ENCODE assay signal across 1 cellular context in the genomic region with DNA sequence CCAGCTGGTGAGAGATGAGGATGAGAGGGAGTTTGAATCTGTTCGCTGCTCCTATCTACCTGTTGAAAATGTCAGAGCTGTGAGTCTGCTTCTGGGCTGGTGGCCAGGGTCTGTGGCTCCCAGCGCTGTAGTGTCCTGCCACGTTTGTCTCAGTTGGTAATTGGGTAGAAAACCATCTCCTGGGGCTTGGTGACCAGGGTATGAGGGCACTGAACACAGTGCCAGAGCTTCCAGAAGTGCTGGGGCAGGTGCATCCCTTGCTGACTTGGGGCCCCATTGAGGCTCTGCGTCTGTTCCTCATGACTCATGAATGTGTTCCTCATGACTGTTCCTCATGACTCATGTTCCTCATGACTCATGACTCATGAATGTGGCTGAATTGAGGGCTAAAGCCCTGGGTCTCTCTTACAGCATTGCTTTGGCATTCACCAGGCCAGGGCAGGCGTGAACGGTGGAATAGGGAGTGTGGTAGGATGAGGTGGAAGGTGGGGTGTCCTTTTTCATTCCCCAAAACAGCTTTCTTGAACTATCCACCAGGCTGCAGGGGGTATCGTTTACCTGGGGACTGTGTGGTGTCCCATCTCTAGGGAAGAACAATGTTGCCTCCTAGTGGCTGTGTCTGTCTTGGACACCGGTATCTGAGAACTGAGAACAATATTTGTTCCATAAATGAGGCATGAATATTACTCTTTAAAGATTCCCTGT.
TF ChIP-seq lines count a peak whose summit lies in the region.

No MANE protein-coding gene starts in this region.

TF ChIP-seq in K562, 482 proteins besides CTCF, POLR2A, EP300 and RAD21 (continued from another document and continues in another):
- TF ChIP-seq, protein P1, sequence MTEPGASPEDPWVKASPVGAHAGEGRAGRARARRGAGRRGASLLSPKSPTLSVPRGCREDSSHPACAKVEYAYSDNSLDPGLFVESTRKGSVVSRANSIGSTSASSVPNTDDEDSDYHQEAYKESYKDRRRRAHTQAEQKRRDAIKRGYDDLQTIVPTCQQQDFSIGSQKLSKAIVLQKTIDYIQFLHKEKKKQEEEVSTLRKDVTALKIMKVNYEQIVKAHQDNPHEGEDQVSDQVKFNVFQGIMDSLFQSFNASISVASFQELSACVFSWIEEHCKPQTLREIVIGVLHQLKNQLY (CRISPR knock-in tag; conservative IDR thresholded peaks at IDR 0.05) = no peak
- no peak for TF ChIP-seq ZFP30 (CRISPR knock-in tag; IDR thresholded peaks at IDR 0.05; ENCODE audit: borderline replicate concordance)
- peak; percentile 55; the same call in 1 of the 2 replicates for TF ChIP-seq NR2C2 (CRISPR knock-in tag; IDR thresholded peaks at IDR 0.05)
- peak; percentile 45 for TF ChIP-seq NR2C2 (tag; IDR thresholded peaks at IDR 0.05)
- no peak for TF ChIP-seq CAMTA2 (CRISPR knock-in tag; conservative IDR thresholded peaks at IDR 0.05)
- no peak for TF ChIP-seq U2AF1 (optimal IDR thresholded peaks at IDR 0.05; ENCODE audit: low read depth, low read length)
- no peak for TF ChIP-seq HDAC6 (IDR thresholded peaks at IDR 0.05; ENCODE audit: low read depth, low read length)
- no peak for TF ChIP-seq HDGF (IDR thresholded peaks at IDR 0.05)
- TF ChIP-seq ZNF184 (CRISPR knock-in tag; IDR thresholded peaks at IDR 0.05) = no peak
- no peak for TF ChIP-seq ZSCAN29 (IDR thresholded peaks at IDR 0.05)
- no peak for TF ChIP-seq FOXA3 (CRISPR knock-in tag; conservative IDR thresholded peaks at IDR 0.05 in 1 of 2, IDR thresholded peaks at IDR 0.05 in 1 of 2)
- peak; percentile 62 for TF ChIP-seq ZNF766 (CRISPR knock-in tag; conservative IDR thresholded peaks at IDR 0.05)
- peak; percentile 49 for TF ChIP-seq NCOR1 (IDR thresholded peaks at IDR 0.05)
- TF ChIP-seq EWSR1 (IDR thresholded peaks at IDR 0.05; ENCODE audit: borderline replicate concordance, low read depth, partially characterized antibody) = no peak
- TF ChIP-seq ATF7 (IDR thresholded peaks at IDR 0.05) = peak; percentile 96
- peak; percentile 38; the same call in 1 of the 2 replicates for TF ChIP-seq MIER1 (IDR thresholded peaks at IDR 0.05; ENCODE audit: low read depth)
- no peak for TF ChIP-seq SETDB1 (IDR thresholded peaks at IDR 0.05; ENCODE audit: low read length)
- TF ChIP-seq CBFB (CRISPR knock-in tag; IDR thresholded peaks at IDR 0.05) = no peak
- TF ChIP-seq, protein P2, sequence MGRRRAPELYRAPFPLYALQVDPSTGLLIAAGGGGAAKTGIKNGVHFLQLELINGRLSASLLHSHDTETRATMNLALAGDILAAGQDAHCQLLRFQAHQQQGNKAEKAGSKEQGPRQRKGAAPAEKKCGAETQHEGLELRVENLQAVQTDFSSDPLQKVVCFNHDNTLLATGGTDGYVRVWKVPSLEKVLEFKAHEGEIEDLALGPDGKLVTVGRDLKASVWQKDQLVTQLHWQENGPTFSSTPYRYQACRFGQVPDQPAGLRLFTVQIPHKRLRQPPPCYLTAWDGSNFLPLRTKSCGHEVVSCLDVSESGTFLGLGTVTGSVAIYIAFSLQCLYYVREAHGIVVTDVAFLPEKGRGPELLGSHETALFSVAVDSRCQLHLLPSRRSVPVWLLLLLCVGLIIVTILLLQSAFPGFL (CRISPR knock-in tag; IDR thresholded peaks at IDR 0.05) = no peak
- TF ChIP-seq POLR2AphosphoS5 (IDR thresholded peaks at IDR 0.05; ENCODE audit: control insufficient read depth, insufficient read depth, low read depth, low read length) = no peak
- no peak for TF ChIP-seq HCFC1 (IDR thresholded peaks at IDR 0.05; ENCODE audit: low read depth, low read length)
- no peak for TF ChIP-seq ZNF140 (CRISPR knock-in tag; IDR thresholded peaks at IDR 0.05)
- TF ChIP-seq ZBED1 (IDR thresholded peaks at IDR 0.05) = no peak
- TF ChIP-seq RBM17 (IDR thresholded peaks at IDR 0.05; ENCODE audit: borderline replicate concordance, low read depth, low read length) = no peak
- no peak for TF ChIP-seq PURB (CRISPR knock-in tag; IDR thresholded peaks at IDR 0.05; ENCODE audit: low read depth)
- no peak for TF ChIP-seq TSC22D4 (tag; IDR thresholded peaks at IDR 0.05)
- TF ChIP-seq STAG1 (CRISPR knock-in tag; IDR thresholded peaks at IDR 0.05; ENCODE audit: borderline replicate concordance) = no peak
- TF ChIP-seq, protein P3, sequence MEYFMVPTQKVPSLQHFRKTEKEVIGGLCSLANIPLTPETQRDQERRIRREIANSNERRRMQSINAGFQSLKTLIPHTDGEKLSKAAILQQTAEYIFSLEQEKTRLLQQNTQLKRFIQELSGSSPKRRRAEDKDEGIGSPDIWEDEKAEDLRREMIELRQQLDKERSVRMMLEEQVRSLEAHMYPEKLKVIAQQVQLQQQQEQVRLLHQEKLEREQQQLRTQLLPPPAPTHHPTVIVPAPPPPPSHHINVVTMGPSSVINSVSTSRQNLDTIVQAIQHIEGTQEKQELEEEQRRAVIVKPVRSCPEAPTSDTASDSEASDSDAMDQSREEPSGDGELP (CRISPR knock-in tag; IDR thresholded peaks at IDR 0.05; ENCODE audit: borderline replicate concordance) = peak; percentile 61; the same call in 1 of the 2 replicates
- peak; percentile 95 for TF ChIP-seq EHMT2 (IDR thresholded peaks at IDR 0.05)
- TF ChIP-seq HNRNPL (IDR thresholded peaks at IDR 0.05; ENCODE audit: low read depth, low read length) = no peak
- peak; percentile 99 for TF ChIP-seq DPF2 (IDR thresholded peaks at IDR 0.05)
- peak; percentile 21 to 73; a peak in 2 of 4 replicates for TF ChIP-seq MAZ (CRISPR knock-in tag; conservative IDR thresholded peaks at IDR 0.05 in 1 of 2, IDR thresholded peaks at IDR 0.05 in 1 of 2)
- peak; percentile 72; the same call in 1 of the 2 replicates for TF ChIP-seq SMAD4 (CRISPR knock-in tag; conservative IDR thresholded peaks at IDR 0.05)
- TF ChIP-seq, protein P4, sequence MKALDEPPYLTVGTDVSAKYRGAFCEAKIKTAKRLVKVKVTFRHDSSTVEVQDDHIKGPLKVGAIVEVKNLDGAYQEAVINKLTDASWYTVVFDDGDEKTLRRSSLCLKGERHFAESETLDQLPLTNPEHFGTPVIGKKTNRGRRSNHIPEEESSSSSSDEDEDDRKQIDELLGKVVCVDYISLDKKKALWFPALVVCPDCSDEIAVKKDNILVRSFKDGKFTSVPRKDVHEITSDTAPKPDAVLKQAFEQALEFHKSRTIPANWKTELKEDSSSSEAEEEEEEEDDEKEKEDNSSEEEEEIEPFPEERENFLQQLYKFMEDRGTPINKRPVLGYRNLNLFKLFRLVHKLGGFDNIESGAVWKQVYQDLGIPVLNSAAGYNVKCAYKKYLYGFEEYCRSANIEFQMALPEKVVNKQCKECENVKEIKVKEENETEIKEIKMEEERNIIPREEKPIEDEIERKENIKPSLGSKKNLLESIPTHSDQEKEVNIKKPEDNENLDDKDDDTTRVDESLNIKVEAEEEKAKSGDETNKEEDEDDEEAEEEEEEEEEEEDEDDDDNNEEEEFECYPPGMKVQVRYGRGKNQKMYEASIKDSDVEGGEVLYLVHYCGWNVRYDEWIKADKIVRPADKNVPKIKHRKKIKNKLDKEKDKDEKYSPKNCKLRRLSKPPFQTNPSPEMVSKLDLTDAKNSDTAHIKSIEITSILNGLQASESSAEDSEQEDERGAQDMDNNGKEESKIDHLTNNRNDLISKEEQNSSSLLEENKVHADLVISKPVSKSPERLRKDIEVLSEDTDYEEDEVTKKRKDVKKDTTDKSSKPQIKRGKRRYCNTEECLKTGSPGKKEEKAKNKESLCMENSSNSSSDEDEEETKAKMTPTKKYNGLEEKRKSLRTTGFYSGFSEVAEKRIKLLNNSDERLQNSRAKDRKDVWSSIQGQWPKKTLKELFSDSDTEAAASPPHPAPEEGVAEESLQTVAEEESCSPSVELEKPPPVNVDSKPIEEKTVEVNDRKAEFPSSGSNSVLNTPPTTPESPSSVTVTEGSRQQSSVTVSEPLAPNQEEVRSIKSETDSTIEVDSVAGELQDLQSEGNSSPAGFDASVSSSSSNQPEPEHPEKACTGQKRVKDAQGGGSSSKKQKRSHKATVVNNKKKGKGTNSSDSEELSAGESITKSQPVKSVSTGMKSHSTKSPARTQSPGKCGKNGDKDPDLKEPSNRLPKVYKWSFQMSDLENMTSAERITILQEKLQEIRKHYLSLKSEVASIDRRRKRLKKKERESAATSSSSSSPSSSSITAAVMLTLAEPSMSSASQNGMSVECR (CRISPR knock-in tag; IDR thresholded peaks at IDR 0.05) = no peak
- TF ChIP-seq RBBP5 (IDR thresholded peaks at IDR 0.05; ENCODE audit: borderline replicate concordance, insufficient read depth, low read length, poor library complexity, severe bottlenecking) = peak; percentile 38
- no peak for TF ChIP-seq NR3C1 (CRISPR knock-in tag; IDR thresholded peaks at IDR 0.05)
- TF ChIP-seq NRF1 (conservative IDR thresholded peaks at IDR 0.05 in 1 of 2, IDR thresholded peaks at IDR 0.05 in 1 of 2) = peak in 1 of 2 experiments; percentile 35; a peak in 1 of 4 replicates
- peak; percentile 92 for TF ChIP-seq C11orf30 (IDR thresholded peaks at IDR 0.05; ENCODE audit: low read depth)
- TF ChIP-seq FOXP1 (CRISPR knock-in tag; IDR thresholded peaks at IDR 0.05) = no peak
- TF ChIP-seq, protein P5, sequence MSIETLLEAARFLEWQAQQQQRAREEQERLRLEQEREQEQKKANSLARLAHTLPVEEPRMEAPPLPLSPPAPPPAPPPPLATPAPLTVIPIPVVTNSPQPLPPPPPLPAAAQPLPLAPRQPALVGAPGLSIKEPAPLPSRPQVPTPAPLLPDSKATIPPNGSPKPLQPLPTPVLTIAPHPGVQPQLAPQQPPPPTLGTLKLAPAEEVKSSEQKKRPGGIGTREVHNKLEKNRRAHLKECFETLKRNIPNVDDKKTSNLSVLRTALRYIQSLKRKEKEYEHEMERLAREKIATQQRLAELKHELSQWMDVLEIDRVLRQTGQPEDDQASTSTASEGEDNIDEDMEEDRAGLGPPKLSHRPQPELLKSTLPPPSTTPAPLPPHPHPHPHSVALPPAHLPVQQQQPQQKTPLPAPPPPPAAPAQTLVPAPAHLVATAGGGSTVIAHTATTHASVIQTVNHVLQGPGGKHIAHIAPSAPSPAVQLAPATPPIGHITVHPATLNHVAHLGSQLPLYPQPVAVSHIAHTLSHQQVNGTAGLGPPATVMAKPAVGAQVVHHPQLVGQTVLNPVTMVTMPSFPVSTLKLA (conservative IDR thresholded peaks at IDR 0.05) = peak in 1 of 2 experiments; percentile 73
- no peak for TF ChIP-seq ZFP36 (IDR thresholded peaks at IDR 0.05; ENCODE audit: low read depth, low read length, partially characterized antibody)
- TF ChIP-seq, protein P6, sequence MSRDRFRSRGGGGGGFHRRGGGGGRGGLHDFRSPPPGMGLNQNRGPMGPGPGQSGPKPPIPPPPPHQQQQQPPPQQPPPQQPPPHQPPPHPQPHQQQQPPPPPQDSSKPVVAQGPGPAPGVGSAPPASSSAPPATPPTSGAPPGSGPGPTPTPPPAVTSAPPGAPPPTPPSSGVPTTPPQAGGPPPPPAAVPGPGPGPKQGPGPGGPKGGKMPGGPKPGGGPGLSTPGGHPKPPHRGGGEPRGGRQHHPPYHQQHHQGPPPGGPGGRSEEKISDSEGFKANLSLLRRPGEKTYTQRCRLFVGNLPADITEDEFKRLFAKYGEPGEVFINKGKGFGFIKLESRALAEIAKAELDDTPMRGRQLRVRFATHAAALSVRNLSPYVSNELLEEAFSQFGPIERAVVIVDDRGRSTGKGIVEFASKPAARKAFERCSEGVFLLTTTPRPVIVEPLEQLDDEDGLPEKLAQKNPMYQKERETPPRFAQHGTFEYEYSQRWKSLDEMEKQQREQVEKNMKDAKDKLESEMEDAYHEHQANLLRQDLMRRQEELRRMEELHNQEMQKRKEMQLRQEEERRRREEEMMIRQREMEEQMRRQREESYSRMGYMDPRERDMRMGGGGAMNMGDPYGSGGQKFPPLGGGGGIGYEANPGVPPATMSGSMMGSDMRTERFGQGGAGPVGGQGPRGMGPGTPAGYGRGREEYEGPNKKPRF (IDR thresholded peaks at IDR 0.05; ENCODE audit: low read depth, low read length) = no peak
- no peak for TF ChIP-seq EGR1 (conservative IDR thresholded peaks at IDR 0.05)
- TF ChIP-seq KAT8 (IDR thresholded peaks at IDR 0.05; ENCODE audit: low read depth) = no peak
- TF ChIP-seq NFYB (IDR thresholded peaks at IDR 0.05; ENCODE audit: extremely low read depth, insufficient read length) = no peak
- TF ChIP-seq, protein P7, sequence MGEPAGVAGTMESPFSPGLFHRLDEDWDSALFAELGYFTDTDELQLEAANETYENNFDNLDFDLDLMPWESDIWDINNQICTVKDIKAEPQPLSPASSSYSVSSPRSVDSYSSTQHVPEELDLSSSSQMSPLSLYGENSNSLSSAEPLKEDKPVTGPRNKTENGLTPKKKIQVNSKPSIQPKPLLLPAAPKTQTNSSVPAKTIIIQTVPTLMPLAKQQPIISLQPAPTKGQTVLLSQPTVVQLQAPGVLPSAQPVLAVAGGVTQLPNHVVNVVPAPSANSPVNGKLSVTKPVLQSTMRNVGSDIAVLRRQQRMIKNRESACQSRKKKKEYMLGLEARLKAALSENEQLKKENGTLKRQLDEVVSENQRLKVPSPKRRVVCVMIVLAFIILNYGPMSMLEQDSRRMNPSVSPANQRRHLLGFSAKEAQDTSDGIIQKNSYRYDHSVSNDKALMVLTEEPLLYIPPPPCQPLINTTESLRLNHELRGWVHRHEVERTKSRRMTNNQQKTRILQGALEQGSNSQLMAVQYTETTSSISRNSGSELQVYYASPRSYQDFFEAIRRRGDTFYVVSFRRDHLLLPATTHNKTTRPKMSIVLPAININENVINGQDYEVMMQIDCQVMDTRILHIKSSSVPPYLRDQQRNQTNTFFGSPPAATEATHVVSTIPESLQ (CRISPR knock-in tag; IDR thresholded peaks at IDR 0.05) = no peak
- TF ChIP-seq, protein P8, sequence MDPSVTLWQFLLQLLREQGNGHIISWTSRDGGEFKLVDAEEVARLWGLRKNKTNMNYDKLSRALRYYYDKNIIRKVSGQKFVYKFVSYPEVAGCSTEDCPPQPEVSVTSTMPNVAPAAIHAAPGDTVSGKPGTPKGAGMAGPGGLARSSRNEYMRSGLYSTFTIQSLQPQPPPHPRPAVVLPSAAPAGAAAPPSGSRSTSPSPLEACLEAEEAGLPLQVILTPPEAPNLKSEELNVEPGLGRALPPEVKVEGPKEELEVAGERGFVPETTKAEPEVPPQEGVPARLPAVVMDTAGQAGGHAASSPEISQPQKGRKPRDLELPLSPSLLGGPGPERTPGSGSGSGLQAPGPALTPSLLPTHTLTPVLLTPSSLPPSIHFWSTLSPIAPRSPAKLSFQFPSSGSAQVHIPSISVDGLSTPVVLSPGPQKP (CRISPR knock-in tag; IDR thresholded peaks at IDR 0.05) = no peak
- no peak for TF ChIP-seq NFXL1 (CRISPR knock-in tag; IDR thresholded peaks at IDR 0.05)
- TF ChIP-seq, protein P9, sequence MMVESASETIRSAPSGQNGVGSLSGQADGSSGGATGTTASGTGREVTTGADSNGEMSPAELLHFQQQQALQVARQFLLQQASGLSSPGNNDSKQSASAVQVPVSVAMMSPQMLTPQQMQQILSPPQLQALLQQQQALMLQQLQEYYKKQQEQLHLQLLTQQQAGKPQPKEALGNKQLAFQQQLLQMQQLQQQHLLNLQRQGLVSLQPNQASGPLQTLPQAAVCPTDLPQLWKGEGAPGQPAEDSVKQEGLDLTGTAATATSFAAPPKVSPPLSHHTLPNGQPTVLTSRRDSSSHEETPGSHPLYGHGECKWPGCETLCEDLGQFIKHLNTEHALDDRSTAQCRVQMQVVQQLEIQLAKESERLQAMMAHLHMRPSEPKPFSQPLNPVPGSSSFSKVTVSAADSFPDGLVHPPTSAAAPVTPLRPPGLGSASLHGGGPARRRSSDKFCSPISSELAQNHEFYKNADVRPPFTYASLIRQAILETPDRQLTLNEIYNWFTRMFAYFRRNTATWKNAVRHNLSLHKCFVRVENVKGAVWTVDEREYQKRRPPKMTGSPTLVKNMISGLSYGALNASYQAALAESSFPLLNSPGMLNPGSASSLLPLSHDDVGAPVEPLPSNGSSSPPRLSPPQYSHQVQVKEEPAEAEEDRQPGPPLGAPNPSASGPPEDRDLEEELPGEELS (CRISPR knock-in tag; IDR thresholded peaks at IDR 0.05; ENCODE audit: borderline replicate concordance) = no peak
